In genomic region chr11:103183981-103184592, GRCh38 we compare ENCODE assay signal across 22 cellular contexts.
A peak's percentile ranks its signal among the peaks of the same experiment; 100 is the strongest.
DNase-seq lines count a peak whose midpoint lies in the region; FAIRE-seq and TF ChIP-seq lines count a peak whose summit lies in the region.
"Had no signal": no experiment of that assay in that cellular context is flagged by ENCODE, and none has a peak within 500 bp of the region (broad histone marks: within the 10 kb centered on the region; RNA-seq: fewer than 3 reads in every experiment).

No MANE protein-coding gene starts in this region.

- no peak for FAIRE-seq in frontal cortex (lab: Jason Lieb, UNC)
- FAIRE-seq: A549 had no signal

- no peak overlapping the region for H3K27ac ChIP-seq in BLaER1 treated with 17β-estradiol and CSF1 and Interleukin-3, amounts not matched to agents 10 nM and 100 nM
- H3K27ac ChIP-seq: A549, dorsolateral prefrontal cortex, prostate gland, sigmoid colon, upper lobe of left lung had no signal

- H3K4me1 ChIP-seq in BLaER1 treated with 17β-estradiol and CSF1 and Interleukin-3, amounts not matched to agents 10 nM and 100 nM = peaks cover 0 to 19% (median 12%) of the 10 kb centered on the region in 10 experiments; a peak in 17 of 20 replicates
- no peaks in the 10 kb centered on the region for H3K4me1 ChIP-seq in NT2/D1 (ENCODE audit: insufficient read depth, insufficient read length)
- H3K4me1 ChIP-seq: A549, prostate gland, sigmoid colon, upper lobe of left lung had no signal

- H3K27me3 ChIP-seq in BLaER1 treated with 17β-estradiol and CSF1 and Interleukin-3, amounts not matched to agents 10 nM and 100 nM = no peaks in the 10 kb centered on the region
- no peaks in the 10 kb centered on the region for H3K27me3 ChIP-seq in NT2/D1 (ENCODE audit: insufficient read depth, insufficient read length)
- H3K27me3 ChIP-seq: dorsolateral prefrontal cortex, sigmoid colon, upper lobe of left lung had no signal

- in situ Hi-C loops in astrocyte of the spinal cord (cut with HindIII; ENCODE audit: low sequenced_read_pairs) = no loop called here

- no peaks in the 10 kb centered on the region for H3K9me3 ChIP-seq in BLaER1 treated with 17β-estradiol and CSF1 and Interleukin-3, amounts not matched to agents 10 nM and 100 nM (replicated peaks in 1 of 11)
- H3K9me3 ChIP-seq in NT2/D1 (ENCODE audit: insufficient read depth, low read length) = no peaks in the 10 kb centered on the region
- H3K9me3 ChIP-seq: A549, prostate gland, sigmoid colon, upper lobe of left lung had no signal

- peak; percentile 0 for DNase-seq in NT2/D1 (ENCODE audit: low read depth, low spot score)
- DNase-seq in astrocyte of the spinal cord (ENCODE audit: low read depth, low spot score) = peak; percentile 14
- peak; percentile 7 for DNase-seq in left kidney (ENCODE audit: low read depth, low spot score)
- no peak for DNase-seq in frontal cortex (ENCODE audit: low spot score in 2 of 2)
- no peak for DNase-seq in hypothalamus (lab: John Stamatoyannopoulos, UW)
- DNase-seq in occipital lobe (lab: John Stamatoyannopoulos, UW) = no peak
- no peak for DNase-seq in cerebellar nuclear complex (lab: John Stamatoyannopoulos, UW)
- DNase-seq: activated CD4-positive, alpha-beta T cell treated with anti-CD3 and anti-CD28 coated beads, Interleukin-2, amount 10 ng/mL, durations not matched to agents 7 days and 5 days; dorsolateral prefrontal cortex; GF-D8; glutamatergic neuron; NCI-H146; NCI-H446 treated with DMSO at 0.1 percent for 48 hours; SHP77; sigmoid colon; stimulated activated CD4-positive, alpha-beta T cell treated with anti-CD3 and anti-CD28 coated beads, Interleukin-4, amount 100 ng/mL, for 24 hours; substantia nigra; T-helper 9 cell; upper lobe of left lung had no signal

- H3K9ac ChIP-seq in BLaER1 treated with 17β-estradiol and CSF1 and Interleukin-3, amounts not matched to agents 10 nM and 100 nM = no peak overlapping the region
- H3K9ac ChIP-seq in NT2/D1 (ENCODE audit: insufficient read length, low read depth) = no peak overlapping the region

- peaks cover 0 to 27% (median 0%) of the 10 kb centered on the region in 11 experiments; a peak in 5 of 22 replicates for H3K36me3 ChIP-seq in BLaER1 treated with 17β-estradiol and CSF1 and Interleukin-3, amounts not matched to agents 10 nM and 100 nM
- H3K36me3 ChIP-seq in NT2/D1 (ENCODE audit: insufficient read depth, insufficient read length, low read length) = no peaks in the 10 kb centered on the region
- H3K36me3 ChIP-seq: prostate gland had no signal

- H3K4me3 ChIP-seq in BLaER1 treated with 17β-estradiol and CSF1 and Interleukin-3, amounts not matched to agents 10 nM and 100 nM = no peak overlapping the region
- H3K4me3 ChIP-seq in NT2/D1 (ENCODE audit: insufficient read length, low read depth) (no peak overlapping the region), astrocyte of the spinal cord (ENCODE audit: low read depth, low read length) (no peak overlapping the region)
- H3K4me3 ChIP-seq: A549, dorsolateral prefrontal cortex, prostate gland, sigmoid colon, upper lobe of left lung had no signal

- no peaks in the 10 kb centered on the region; a peak in 1 of 22 replicates for H4K20me1 ChIP-seq in BLaER1 treated with 17β-estradiol and CSF1 and Interleukin-3, amounts not matched to agents 10 nM and 100 nM

- TF ChIP-seq CTCF in astrocyte of the spinal cord (IDR thresholded peaks at IDR 0.05; ENCODE audit: low read depth, low read length) = no peak

- H3K4me2 ChIP-seq in BLaER1 treated with 17β-estradiol and CSF1 and Interleukin-3, amounts not matched to agents 10 nM and 100 nM = peak overlapping the region; percentile 6 to 59 (median 39); a peak in 17 of 22 replicates
- H3K4me2 ChIP-seq: A549 had no signal

Comparison
In these comparisons a context has a peak if more than half of its experiments do, and no peak if none do; other contexts are left out.
1. DNase-seq: peak in NT2/D1 (single experiment), astrocyte of the spinal cord (single experiment) and left kidney (single experiment); none in frontal cortex (0 of 2), hypothalamus (0 of 51), occipital lobe (single experiment) and cerebellar nuclear complex (0 of 2).